ENCODE assay signal across 13 cellular contexts in the genomic region with DNA sequence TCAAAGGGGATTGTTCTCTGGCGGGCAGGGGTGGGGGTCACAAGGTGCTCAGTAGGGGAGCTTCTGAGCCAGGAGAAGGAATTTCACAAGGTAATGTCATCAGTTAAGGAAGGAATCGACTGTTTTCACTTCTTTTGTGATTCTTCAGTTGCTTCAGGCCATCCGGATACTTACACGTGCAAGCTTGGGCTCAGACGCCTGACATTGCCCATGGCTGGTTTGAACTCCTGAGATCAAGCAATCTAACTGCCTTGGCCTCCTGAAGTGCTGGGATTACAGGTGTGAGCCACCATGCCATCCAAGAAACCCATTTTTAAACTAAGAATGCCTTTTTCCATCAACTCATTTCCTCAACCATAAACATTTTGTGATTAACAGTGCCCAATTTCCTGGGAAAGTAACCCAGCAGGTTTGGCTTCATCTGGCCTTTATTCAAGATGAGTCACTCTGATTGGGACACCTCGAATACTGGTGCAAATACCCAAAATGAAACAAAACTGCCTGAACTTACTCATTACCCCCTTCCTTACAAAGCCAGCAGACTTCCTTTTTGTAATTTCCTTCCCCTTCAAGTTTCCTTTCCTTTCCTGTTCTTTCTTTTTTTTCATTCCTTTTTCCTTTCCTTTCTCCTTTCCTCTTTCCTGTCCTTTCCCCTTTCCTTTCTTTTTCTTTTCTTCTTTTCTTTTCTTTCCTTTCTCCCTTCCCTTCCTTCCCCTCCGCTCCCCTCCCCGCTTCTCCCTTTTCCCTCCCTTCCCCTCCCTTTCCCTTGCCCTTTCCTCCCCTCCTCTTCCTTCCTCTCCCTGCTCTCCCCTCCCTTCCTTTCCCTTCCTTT. TPM values are rescaled to one million over a fixed set of nuclear protein-coding genes. Genes with fewer than 3 reads are reported as not detected.
A peak's percentile ranks its signal among the peaks of the same experiment; 100 is the strongest.
DNase-seq lines count a peak whose midpoint lies in the region; ATAC-seq and TF ChIP-seq lines count a peak whose summit lies in the region.
"Had no signal": no experiment of that assay in that cellular context is flagged by ENCODE, and none has a peak within 500 bp of the region (broad histone marks: within the 10 kb centered on the region; RNA-seq: fewer than 3 reads in every experiment).

No MANE protein-coding gene starts in this region.

- no peak for TF ChIP-seq POLR2A in breast epithelium (IDR thresholded peaks at IDR 0.05)

- DNase-seq in EL = peak; percentile 30
- peak; percentile 47 for DNase-seq in LHCN-M2 (ENCODE audit: low read depth)
- DNase-seq in breast epithelium (ENCODE audit: low spot score in 2 of 2) = no peak
- DNase-seq in naive thymus-derived CD4-positive, alpha-beta T cell = no peak
- no peak for DNase-seq in mesothelial cell of epicardium (ENCODE audit: low spot score in 2 of 2, unreplicated experiment in 2 of 2)
- DNase-seq in T-helper 1 cell = no peak
- DNase-seq: activated CD4-positive, alpha-beta T cell treated with anti-CD3 and anti-CD28 coated beads, Interleukin-2, amount 50 U/mL, for 4 hours; brain microvascular endothelial cell; DMS79 treated with DMSO at 0.1 percent for 48 hours; SJCRH30; stimulated activated naive CD4-positive, alpha-beta T cell had no signal

- no peaks in the 10 kb centered on the region for H3K27me3 ChIP-seq in breast epithelium
- no peaks in the 10 kb centered on the region for H3K27me3 ChIP-seq in naive thymus-derived CD4-positive, alpha-beta T cell (ENCODE audit: control insufficient read depth in 2 of 2, insufficient read depth in 2 of 2, low read length in 2 of 2)
- H3K27me3 ChIP-seq: brain microvascular endothelial cell, SJCRH30 had no signal

- H3K9me3 ChIP-seq in breast epithelium = no peaks in the 10 kb centered on the region
- H3K9me3 ChIP-seq in naive thymus-derived CD4-positive, alpha-beta T cell (ENCODE audit: control insufficient read depth in 2 of 3, low read length in 3 of 3) = no peaks in the 10 kb centered on the region
- H3K9me3 ChIP-seq: SJCRH30 had no signal

- H3K4me1 ChIP-seq in breast epithelium = no peaks in the 10 kb centered on the region
- H3K4me1 ChIP-seq in naive thymus-derived CD4-positive, alpha-beta T cell (ENCODE audit: control insufficient read depth in 2 of 2, insufficient read depth in 2 of 2, low read length in 2 of 2) = peaks cover 7 to 19% of the 10 kb centered on the region in 2 donors
- H3K4me1 ChIP-seq: SJCRH30 had no signal

- POLR2A ChIA-PET in naive thymus-derived CD4-positive, alpha-beta T cell (lab: Charles Lee) = no interaction called here

- H3K27ac Mint-ChIP-seq in naive thymus-derived CD4-positive, alpha-beta T cell = peak overlapping the region in 6 of 9 donors; percentile 8 to 73 (median 43)
- no peak overlapping the region for H3K27ac Mint-ChIP-seq in mesothelial cell of epicardium

- H3K4me3 Mint-ChIP-seq in naive thymus-derived CD4-positive, alpha-beta T cell = peak overlapping the region in 1 of 10 donors; percentile 20
- no peak overlapping the region for H3K4me3 Mint-ChIP-seq in mesothelial cell of epicardium

- peaks cover 0 to 2% (median 0%) of the 10 kb centered on the region in 5 donors for H3K36me3 Mint-ChIP-seq in naive thymus-derived CD4-positive, alpha-beta T cell
- H3K36me3 Mint-ChIP-seq in mesothelial cell of epicardium = no peaks in the 10 kb centered on the region

- peaks cover 29 to 59% (median 42%) of the 10 kb centered on the region in 7 donors for H3K4me1 Mint-ChIP-seq in naive thymus-derived CD4-positive, alpha-beta T cell
- H3K4me1 Mint-ChIP-seq in mesothelial cell of epicardium = peaks cover 1% of the 10 kb centered on the region

- intact Hi-C loops in breast epithelium (cut with DNase I; ENCODE audit: low total_unique reads) = no loop called here
- intact Hi-C loops in naive thymus-derived CD4-positive, alpha-beta T cell (cut with micrococcal nuclease) = no loop called here

- no peak overlapping the region for H3K4me3 ChIP-seq in breast epithelium
- no peak overlapping the region for H3K4me3 ChIP-seq in naive thymus-derived CD4-positive, alpha-beta T cell (ENCODE audit: low read length)
- H3K4me3 ChIP-seq: SJCRH30, smooth muscle cell had no signal

- TF ChIP-seq CTCF in breast epithelium (IDR thresholded peaks at IDR 0.05) (no peak), mesothelial cell of epicardium (IDR thresholded peaks at IDR 0.05; ENCODE audit: unreplicated experiment) (no peak)

- CTCF ChIA-PET in naive thymus-derived CD4-positive, alpha-beta T cell (lab: Charles Lee) = no interaction called here

- H3K27ac ChIP-seq in breast epithelium = peak overlapping the region; percentile 2 to 32
- H3K27ac ChIP-seq in naive thymus-derived CD4-positive, alpha-beta T cell (ENCODE audit: low read depth, low read length) = no peak overlapping the region
- H3K27ac ChIP-seq: brain microvascular endothelial cell, SJCRH30 had no signal

- peaks cover 0 to 1% (median 0%) of the 10 kb centered on the region in 11 donors for H3K9me3 Mint-ChIP-seq in naive thymus-derived CD4-positive, alpha-beta T cell
- no peaks in the 10 kb centered on the region for H3K9me3 Mint-ChIP-seq in mesothelial cell of epicardium

- no peaks in the 10 kb centered on the region for H3K36me3 ChIP-seq in breast epithelium
- no peaks in the 10 kb centered on the region for H3K36me3 ChIP-seq in naive thymus-derived CD4-positive, alpha-beta T cell (ENCODE audit: control insufficient read depth in 2 of 3, insufficient read depth in 3 of 3, low read length in 3 of 3)
- H3K36me3 ChIP-seq: brain microvascular endothelial cell, SJCRH30 had no signal

- peak; percentile 57 for ATAC-seq in naive thymus-derived CD4-positive, alpha-beta T cell
- ATAC-seq in GM21825 (IDR thresholded peaks at IDR 0.05; ENCODE audit: unreplicated experiment) = no peak

- no peaks in the 10 kb centered on the region for H3K27me3 Mint-ChIP-seq in naive thymus-derived CD4-positive, alpha-beta T cell
- H3K27me3 Mint-ChIP-seq in mesothelial cell of epicardium (ENCODE audit: low read depth) = no peaks in the 10 kb centered on the region

RNA-seq across cellular contexts. Expression of a gene that starts 10.2 kb away (rescaled TPM):
- total RNA-seq in LHCN-M2 (2014; rRNA removed) = not detected in 2 replicates
- 0.06 TPM for polyA plus RNA-seq in LHCN-M2 (2012)
- total RNA-seq in breast epithelium = not detected
- 1 to 10 TPM in 1 of 5 experiments, under 1 TPM in 4; 0.63 to 1.1 (median 0.70) TPM for total RNA-seq in naive thymus-derived CD4-positive, alpha-beta T cell
- not detected for polyA plus RNA-seq in naive thymus-derived CD4-positive, alpha-beta T cell
- total RNA-seq in mesothelial cell of epicardium = 0.70 to 1.1 TPM (median 1.1 TPM) in 3 replicates
- total RNA-seq: SJCRH30, smooth muscle cell had no signal

RNA-seq across cellular contexts. Expression of a gene that starts 25.9 kb away (rescaled TPM):
- total RNA-seq in LHCN-M2 (2014; rRNA removed) (54.0 and 54.8 TPM in 2 replicates), breast epithelium (10 to 100 TPM; 26.4 to 60.0 (median 38.8) TPM), mesothelial cell of epicardium (10.3 to 11.3 TPM (median 10.4 TPM) in 3 replicates)
- polyA plus RNA-seq in LHCN-M2 (2012) = 27.2 TPM
- total RNA-seq in naive thymus-derived CD4-positive, alpha-beta T cell = 100 to 1,000 TPM in 2 of 5 experiments, 10 to 100 TPM in 3; 58.9 to 179 (median 83.0) TPM
- polyA plus RNA-seq in naive thymus-derived CD4-positive, alpha-beta T cell = 10 to 100 TPM; 35.6 to 59.6 TPM

RNA-seq across cellular contexts. Expression of a gene that starts 33.9 kb away (rescaled TPM):
- 18.1 and 24.6 TPM in 2 replicates for total RNA-seq in LHCN-M2 (2014; rRNA removed)
- polyA plus RNA-seq in LHCN-M2 (2012) = 21.9 TPM
- total RNA-seq in breast epithelium = 10 to 100 TPM; 23.6 to 34.1 (median 29.9) TPM
- 10 to 100 TPM; 34.9 to 87.1 (median 74.2) TPM for total RNA-seq in naive thymus-derived CD4-positive, alpha-beta T cell
- 10 to 100 TPM; 20.7 to 38.5 TPM for polyA plus RNA-seq in naive thymus-derived CD4-positive, alpha-beta T cell
- 32.3 to 37.5 TPM (median 33.7 TPM) in 3 replicates for total RNA-seq in mesothelial cell of epicardium

RNA-seq across cellular contexts. Expression of a gene that starts 40.1 kb away (rescaled TPM):
- total RNA-seq in LHCN-M2 (2014; rRNA removed) = 152 and 213 TPM in 2 replicates
- polyA plus RNA-seq in LHCN-M2 (2012) = 205 TPM
- total RNA-seq in breast epithelium = 100 to 1,000 TPM; 129 to 165 (median 150) TPM
- 100 to 1,000 TPM in 4 of 5 experiments, 10 to 100 TPM in 1; 97.4 to 159 (median 129) TPM for total RNA-seq in naive thymus-derived CD4-positive, alpha-beta T cell
- polyA plus RNA-seq in naive thymus-derived CD4-positive, alpha-beta T cell = 100 to 1,000 TPM; 161 to 205 TPM
- total RNA-seq in mesothelial cell of epicardium = 283 to 304 TPM (median 299 TPM) in 3 replicates

RNA-seq across cellular contexts. Expression of a gene that starts 40.5 kb away (rescaled TPM):
- total RNA-seq in LHCN-M2 (2014; rRNA removed) (52.8 and 61.1 TPM in 2 replicates), breast epithelium (10 to 100 TPM; 38.1 to 66.9 (median 57.5) TPM), mesothelial cell of epicardium (67.0 to 72.9 TPM (median 69.7 TPM) in 3 replicates)
- 22.8 TPM for polyA plus RNA-seq in LHCN-M2 (2012)
- total RNA-seq in naive thymus-derived CD4-positive, alpha-beta T cell = 10 to 100 TPM; 54.2 to 77.2 (median 69.1) TPM
- polyA plus RNA-seq in naive thymus-derived CD4-positive, alpha-beta T cell = 10 to 100 TPM; 30.8 to 42.9 TPM

Comparison
In these comparisons a context has a peak if more than half of its experiments do, and no peak if none do; other contexts are left out.
1. DNase-seq: peak in EL (single experiment) and LHCN-M2 (single experiment); none in breast epithelium (0 of 2), naive thymus-derived CD4-positive, alpha-beta T cell (0 of 9), mesothelial cell of epicardium (0 of 2) and T-helper 1 cell (0 of 5).